ENCODE assay signal across 2 cellular contexts in the genomic region with DNA sequence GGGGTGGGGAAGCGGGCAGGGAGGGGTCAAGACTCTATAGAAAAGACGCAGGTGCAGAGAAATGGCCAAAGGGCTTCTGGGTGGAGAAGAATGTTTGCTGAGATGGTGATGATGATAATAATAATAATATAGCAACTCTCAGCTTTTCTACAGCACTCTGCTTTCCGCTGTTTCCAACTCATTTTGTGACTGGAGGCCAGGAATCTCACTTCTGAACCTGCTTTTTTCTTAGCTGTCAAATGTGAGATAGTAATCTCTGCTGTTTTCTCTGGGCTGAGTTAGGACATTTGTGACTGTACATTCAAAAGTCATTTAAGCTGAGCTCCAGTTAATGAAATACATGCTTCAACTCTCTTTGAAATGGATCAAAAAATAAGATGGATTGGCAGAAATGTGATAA.
TF ChIP-seq lines count a peak whose summit lies in the region.

No MANE protein-coding gene starts in this region.

TF ChIP-seq in A549, 52 proteins besides CTCF, POLR2A, EP300 and RAD21:
- TF ChIP-seq RNF2 (IDR thresholded peaks at IDR 0.05; ENCODE audit: borderline replicate concordance, low read depth), result no peak
- no peak for TF ChIP-seq BHLHE40 (IDR thresholded peaks at IDR 0.05; ENCODE audit: low read depth, low read length)
- no peak for TF ChIP-seq CEBPB (IDR thresholded peaks at IDR 0.05)
- no peak for TF ChIP-seq EHF (CRISPR knock-in tag; IDR thresholded peaks at IDR 0.05)
- TF ChIP-seq POLR2AphosphoS2 (conservative IDR thresholded peaks at IDR 0.05; ENCODE audit: low read length), result no peak
- TF ChIP-seq EHMT2 (IDR thresholded peaks at IDR 0.05; ENCODE audit: low read depth), result no peak

TF ChIP-seq in HepG2, 621 proteins besides CTCF, POLR2A, EP300 and RAD21 (continues in another document):
- TF ChIP-seq, protein P1, sequence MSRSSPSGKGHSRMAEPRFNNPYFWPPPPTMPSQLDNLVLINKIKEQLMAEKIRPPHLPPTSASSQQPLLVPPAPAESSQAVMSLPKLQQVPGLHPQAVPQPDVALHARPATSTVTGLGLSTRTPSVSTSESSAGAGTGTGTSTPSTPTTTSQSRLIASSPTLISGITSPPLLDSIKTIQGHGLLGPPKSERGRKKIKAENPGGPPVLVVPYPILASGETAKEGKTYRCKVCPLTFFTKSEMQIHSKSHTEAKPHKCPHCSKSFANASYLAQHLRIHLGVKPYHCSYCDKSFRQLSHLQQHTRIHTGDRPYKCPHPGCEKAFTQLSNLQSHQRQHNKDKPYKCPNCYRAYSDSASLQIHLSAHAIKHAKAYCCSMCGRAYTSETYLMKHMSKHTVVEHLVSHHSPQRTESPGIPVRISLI (CRISPR knock-in tag; IDR thresholded peaks at IDR 0.05; ENCODE audit: borderline replicate concordance), result 0 out of 2 replicates have a peak, but pooled peaks have one; percentile 4
- TF ChIP-seq, protein P2, sequence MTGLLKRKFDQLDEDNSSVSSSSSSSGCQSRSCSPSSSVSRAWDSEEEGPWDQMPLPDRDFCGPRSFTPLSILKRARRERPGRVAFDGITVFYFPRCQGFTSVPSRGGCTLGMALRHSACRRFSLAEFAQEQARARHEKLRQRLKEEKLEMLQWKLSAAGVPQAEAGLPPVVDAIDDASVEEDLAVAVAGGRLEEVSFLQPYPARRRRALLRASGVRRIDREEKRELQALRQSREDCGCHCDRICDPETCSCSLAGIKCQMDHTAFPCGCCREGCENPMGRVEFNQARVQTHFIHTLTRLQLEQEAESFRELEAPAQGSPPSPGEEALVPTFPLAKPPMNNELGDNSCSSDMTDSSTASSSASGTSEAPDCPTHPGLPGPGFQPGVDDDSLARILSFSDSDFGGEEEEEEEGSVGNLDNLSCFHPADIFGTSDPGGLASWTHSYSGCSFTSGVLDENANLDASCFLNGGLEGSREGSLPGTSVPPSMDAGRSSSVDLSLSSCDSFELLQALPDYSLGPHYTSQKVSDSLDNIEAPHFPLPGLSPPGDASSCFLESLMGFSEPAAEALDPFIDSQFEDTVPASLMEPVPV (CRISPR knock-in tag; IDR thresholded peaks at IDR 0.05), result no peak
- no peak for TF ChIP-seq MXD4 (CRISPR knock-in tag; IDR thresholded peaks at IDR 0.05)
- no peak for TF ChIP-seq PHB2 (IDR thresholded peaks at IDR 0.05; ENCODE audit: partially characterized antibody)
- no peak for TF ChIP-seq ZNF614 (CRISPR knock-in tag; IDR thresholded peaks at IDR 0.05; ENCODE audit: borderline replicate concordance)
- TF ChIP-seq, protein P3, sequence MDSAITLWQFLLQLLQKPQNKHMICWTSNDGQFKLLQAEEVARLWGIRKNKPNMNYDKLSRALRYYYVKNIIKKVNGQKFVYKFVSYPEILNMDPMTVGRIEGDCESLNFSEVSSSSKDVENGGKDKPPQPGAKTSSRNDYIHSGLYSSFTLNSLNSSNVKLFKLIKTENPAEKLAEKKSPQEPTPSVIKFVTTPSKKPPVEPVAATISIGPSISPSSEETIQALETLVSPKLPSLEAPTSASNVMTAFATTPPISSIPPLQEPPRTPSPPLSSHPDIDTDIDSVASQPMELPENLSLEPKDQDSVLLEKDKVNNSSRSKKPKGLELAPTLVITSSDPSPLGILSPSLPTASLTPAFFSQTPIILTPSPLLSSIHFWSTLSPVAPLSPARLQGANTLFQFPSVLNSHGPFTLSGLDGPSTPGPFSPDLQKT (CRISPR knock-in tag; IDR thresholded peaks at IDR 0.05; ENCODE audit: borderline replicate concordance), result no peak
- no peak for TF ChIP-seq MLLT10 (CRISPR knock-in tag; IDR thresholded peaks at IDR 0.05)
- TF ChIP-seq SCMH1 (CRISPR knock-in tag; IDR thresholded peaks at IDR 0.05; ENCODE audit: borderline replicate concordance), result no peak
- TF ChIP-seq PAWR (CRISPR knock-in tag; IDR thresholded peaks at IDR 0.05; ENCODE audit: borderline replicate concordance), result no peak
- TF ChIP-seq, protein P4, sequence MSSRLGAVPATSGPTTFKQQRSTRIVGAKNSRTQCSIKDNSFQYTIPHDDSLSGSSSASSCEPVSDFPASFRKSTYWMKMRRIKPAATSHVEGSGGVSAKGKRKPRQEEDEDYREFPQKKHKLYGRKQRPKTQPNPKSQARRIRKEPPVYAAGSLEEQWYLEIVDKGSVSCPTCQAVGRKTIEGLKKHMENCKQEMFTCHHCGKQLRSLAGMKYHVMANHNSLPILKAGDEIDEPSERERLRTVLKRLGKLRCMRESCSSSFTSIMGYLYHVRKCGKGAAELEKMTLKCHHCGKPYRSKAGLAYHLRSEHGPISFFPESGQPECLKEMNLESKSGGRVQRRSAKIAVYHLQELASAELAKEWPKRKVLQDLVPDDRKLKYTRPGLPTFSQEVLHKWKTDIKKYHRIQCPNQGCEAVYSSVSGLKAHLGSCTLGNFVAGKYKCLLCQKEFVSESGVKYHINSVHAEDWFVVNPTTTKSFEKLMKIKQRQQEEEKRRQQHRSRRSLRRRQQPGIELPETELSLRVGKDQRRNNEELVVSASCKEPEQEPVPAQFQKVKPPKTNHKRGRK (CRISPR knock-in tag; IDR thresholded peaks at IDR 0.05), result no peak
- no peak for TF ChIP-seq TAF15 (IDR thresholded peaks at IDR 0.05; ENCODE audit: low read depth, low read length, poor library complexity, severe bottlenecking)
- TF ChIP-seq, protein P5, sequence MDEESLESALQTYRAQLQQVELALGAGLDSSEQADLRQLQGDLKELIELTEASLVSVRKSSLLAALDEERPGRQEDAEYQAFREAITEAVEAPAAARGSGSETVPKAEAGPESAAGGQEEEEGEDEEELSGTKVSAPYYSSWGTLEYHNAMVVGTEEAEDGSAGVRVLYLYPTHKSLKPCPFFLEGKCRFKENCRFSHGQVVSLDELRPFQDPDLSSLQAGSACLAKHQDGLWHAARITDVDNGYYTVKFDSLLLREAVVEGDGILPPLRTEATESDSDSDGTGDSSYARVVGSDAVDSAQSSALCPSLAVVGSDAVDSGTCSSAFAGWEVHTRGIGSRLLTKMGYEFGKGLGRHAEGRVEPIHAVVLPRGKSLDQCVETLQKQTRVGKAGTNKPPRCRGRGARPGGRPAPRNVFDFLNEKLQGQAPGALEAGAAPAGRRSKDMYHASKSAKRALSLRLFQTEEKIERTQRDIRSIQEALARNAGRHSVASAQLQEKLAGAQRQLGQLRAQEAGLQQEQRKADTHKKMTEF (CRISPR knock-in tag; IDR thresholded peaks at IDR 0.05), result no peak
- no peak for TF ChIP-seq AGO1 (IDR thresholded peaks at IDR 0.05; ENCODE audit: low read depth, low read length, poor library complexity, severe bottlenecking)
- TF ChIP-seq, protein P6, sequence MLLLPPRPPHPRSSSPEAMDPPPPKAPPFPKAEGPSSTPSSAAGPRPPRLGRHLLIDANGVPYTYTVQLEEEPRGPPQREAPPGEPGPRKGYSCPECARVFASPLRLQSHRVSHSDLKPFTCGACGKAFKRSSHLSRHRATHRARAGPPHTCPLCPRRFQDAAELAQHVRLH (CRISPR knock-in tag; IDR thresholded peaks at IDR 0.05; ENCODE audit: borderline replicate concordance, low read depth), result no peak
- TF ChIP-seq JUND (CRISPR knock-in tag; IDR thresholded peaks at IDR 0.05), result no peak
- TF ChIP-seq, protein P7, sequence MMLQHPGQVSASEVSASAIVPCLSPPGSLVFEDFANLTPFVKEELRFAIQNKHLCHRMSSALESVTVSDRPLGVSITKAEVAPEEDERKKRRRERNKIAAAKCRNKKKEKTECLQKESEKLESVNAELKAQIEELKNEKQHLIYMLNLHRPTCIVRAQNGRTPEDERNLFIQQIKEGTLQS (CRISPR knock-in tag; IDR thresholded peaks at IDR 0.05), result no peak
- TF ChIP-seq ZNF772 (CRISPR knock-in tag; IDR thresholded peaks at IDR 0.05), result no peak
- TF ChIP-seq, protein P8, sequence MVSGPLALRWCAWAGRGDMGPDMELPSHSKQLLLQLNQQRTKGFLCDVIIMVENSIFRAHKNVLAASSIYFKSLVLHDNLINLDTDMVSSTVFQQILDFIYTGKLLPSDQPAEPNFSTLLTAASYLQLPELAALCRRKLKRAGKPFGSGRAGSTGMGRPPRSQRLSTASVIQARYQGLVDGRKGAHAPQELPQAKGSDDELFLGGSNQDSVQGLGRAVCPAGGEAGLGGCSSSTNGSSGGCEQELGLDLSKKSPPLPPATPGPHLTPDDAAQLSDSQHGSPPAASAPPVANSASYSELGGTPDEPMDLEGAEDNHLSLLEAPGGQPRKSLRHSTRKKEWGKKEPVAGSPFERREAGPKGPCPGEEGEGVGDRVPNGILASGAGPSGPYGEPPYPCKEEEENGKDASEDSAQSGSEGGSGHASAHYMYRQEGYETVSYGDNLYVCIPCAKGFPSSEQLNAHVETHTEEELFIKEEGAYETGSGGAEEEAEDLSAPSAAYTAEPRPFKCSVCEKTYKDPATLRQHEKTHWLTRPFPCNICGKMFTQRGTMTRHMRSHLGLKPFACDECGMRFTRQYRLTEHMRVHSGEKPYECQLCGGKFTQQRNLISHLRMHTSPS (CRISPR knock-in tag; IDR thresholded peaks at IDR 0.05; ENCODE audit: low read depth), result no peak
- no peak for TF ChIP-seq ZFP82 (CRISPR knock-in tag; IDR thresholded peaks at IDR 0.05; ENCODE audit: borderline replicate concordance)
- no peak for TF ChIP-seq ZNF543 (CRISPR knock-in tag; IDR thresholded peaks at IDR 0.05)
- TF ChIP-seq, protein P9, sequence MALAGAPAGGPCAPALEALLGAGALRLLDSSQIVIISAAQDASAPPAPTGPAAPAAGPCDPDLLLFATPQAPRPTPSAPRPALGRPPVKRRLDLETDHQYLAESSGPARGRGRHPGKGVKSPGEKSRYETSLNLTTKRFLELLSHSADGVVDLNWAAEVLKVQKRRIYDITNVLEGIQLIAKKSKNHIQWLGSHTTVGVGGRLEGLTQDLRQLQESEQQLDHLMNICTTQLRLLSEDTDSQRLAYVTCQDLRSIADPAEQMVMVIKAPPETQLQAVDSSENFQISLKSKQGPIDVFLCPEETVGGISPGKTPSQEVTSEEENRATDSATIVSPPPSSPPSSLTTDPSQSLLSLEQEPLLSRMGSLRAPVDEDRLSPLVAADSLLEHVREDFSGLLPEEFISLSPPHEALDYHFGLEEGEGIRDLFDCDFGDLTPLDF (CRISPR knock-in tag; IDR thresholded peaks at IDR 0.05), result no peak
- TF ChIP-seq ARNT2 (CRISPR knock-in tag; IDR thresholded peaks at IDR 0.05; ENCODE audit: low read depth), result 0 out of 2 replicates have a peak, but pooled peaks have one; percentile 34
- TF ChIP-seq GTF3A (CRISPR knock-in tag; conservative IDR thresholded peaks at IDR 0.05), result no peak
- no peak for TF ChIP-seq ZMYM4 (CRISPR knock-in tag; IDR thresholded peaks at IDR 0.05)
- TF ChIP-seq ZNF619 (CRISPR knock-in tag; IDR thresholded peaks at IDR 0.05), result no peak
- no peak for TF ChIP-seq HIVEP1 (CRISPR knock-in tag; IDR thresholded peaks at IDR 0.05)
- TF ChIP-seq, protein P10, sequence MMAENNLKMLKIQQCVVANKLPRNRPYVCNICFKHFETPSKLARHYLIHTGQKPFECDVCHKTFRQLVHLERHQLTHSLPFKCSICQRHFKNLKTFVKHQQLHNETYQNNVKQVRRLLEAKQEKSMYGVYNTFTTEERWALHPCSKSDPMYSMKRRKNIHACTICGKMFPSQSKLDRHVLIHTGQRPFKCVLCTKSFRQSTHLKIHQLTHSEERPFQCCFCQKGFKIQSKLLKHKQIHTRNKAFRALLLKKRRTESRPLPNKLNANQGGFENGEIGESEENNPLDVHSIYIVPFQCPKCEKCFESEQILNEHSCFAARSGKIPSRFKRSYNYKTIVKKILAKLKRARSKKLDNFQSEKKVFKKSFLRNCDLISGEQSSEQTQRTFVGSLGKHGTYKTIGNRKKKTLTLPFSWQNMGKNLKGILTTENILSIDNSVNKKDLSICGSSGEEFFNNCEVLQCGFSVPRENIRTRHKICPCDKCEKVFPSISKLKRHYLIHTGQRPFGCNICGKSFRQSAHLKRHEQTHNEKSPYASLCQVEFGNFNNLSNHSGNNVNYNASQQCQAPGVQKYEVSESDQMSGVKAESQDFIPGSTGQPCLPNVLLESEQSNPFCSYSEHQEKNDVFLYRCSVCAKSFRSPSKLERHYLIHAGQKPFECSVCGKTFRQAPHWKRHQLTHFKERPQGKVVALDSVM (CRISPR knock-in tag; IDR thresholded peaks at IDR 0.05), result 0 out of 2 replicates have a peak, but pooled peaks have one; percentile 8
- TF ChIP-seq ATRX (CRISPR knock-in tag; IDR thresholded peaks at IDR 0.05; ENCODE audit: borderline replicate concordance), result no peak
- TF ChIP-seq SETDB1 (CRISPR knock-in tag; IDR thresholded peaks at IDR 0.05; ENCODE audit: borderline replicate concordance), result no peak
- no peak for TF ChIP-seq HOXA3 (CRISPR knock-in tag; IDR thresholded peaks at IDR 0.05)
- TF ChIP-seq ZFP36 (IDR thresholded peaks at IDR 0.05; ENCODE audit: borderline replicate concordance, low read depth, low read length, partially characterized antibody), result no peak
- no peak for TF ChIP-seq ZNF253 (CRISPR knock-in tag; IDR thresholded peaks at IDR 0.05; ENCODE audit: borderline replicate concordance)
- TF ChIP-seq PAF1 (CRISPR knock-in tag; IDR thresholded peaks at IDR 0.05), result no peak
- TF ChIP-seq, protein P11, sequence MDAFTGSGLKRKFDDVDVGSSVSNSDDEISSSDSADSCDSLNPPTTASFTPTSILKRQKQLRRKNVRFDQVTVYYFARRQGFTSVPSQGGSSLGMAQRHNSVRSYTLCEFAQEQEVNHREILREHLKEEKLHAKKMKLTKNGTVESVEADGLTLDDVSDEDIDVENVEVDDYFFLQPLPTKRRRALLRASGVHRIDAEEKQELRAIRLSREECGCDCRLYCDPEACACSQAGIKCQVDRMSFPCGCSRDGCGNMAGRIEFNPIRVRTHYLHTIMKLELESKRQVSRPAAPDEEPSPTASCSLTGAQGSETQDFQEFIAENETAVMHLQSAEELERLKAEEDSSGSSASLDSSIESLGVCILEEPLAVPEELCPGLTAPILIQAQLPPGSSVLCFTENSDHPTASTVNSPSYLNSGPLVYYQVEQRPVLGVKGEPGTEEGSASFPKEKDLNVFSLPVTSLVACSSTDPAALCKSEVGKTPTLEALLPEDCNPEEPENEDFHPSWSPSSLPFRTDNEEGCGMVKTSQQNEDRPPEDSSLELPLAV (CRISPR knock-in tag; conservative IDR thresholded peaks at IDR 0.05; ENCODE audit: low read depth), result no peak
- 0 out of 2 replicates have a peak, but pooled peaks have one; percentile 1 for TF ChIP-seq KDM3A (CRISPR knock-in tag; IDR thresholded peaks at IDR 0.05; ENCODE audit: low read depth)
- no peak for TF ChIP-seq ARHGAP35 (CRISPR knock-in tag; IDR thresholded peaks at IDR 0.05; ENCODE audit: borderline replicate concordance)
- no peak for TF ChIP-seq ZNF12 (CRISPR knock-in tag; IDR thresholded peaks at IDR 0.05)
- no peak for TF ChIP-seq TP53 (CRISPR knock-in tag; conservative IDR thresholded peaks at IDR 0.05)
- TF ChIP-seq, protein P12, sequence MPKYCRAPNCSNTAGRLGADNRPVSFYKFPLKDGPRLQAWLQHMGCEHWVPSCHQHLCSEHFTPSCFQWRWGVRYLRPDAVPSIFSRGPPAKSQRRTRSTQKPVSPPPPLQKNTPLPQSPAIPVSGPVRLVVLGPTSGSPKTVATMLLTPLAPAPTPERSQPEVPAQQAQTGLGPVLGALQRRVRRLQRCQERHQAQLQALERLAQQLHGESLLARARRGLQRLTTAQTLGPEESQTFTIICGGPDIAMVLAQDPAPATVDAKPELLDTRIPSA (CRISPR knock-in tag; IDR thresholded peaks at IDR 0.05; ENCODE audit: borderline replicate concordance), result no peak
- TF ChIP-seq, protein P13, sequence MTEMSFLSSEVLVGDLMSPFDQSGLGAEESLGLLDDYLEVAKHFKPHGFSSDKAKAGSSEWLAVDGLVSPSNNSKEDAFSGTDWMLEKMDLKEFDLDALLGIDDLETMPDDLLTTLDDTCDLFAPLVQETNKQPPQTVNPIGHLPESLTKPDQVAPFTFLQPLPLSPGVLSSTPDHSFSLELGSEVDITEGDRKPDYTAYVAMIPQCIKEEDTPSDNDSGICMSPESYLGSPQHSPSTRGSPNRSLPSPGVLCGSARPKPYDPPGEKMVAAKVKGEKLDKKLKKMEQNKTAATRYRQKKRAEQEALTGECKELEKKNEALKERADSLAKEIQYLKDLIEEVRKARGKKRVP (CRISPR knock-in tag; IDR thresholded peaks at IDR 0.05), result no peak
- TF ChIP-seq CREM (IDR thresholded peaks at IDR 0.05), result no peak
- TF ChIP-seq CREM (CRISPR knock-in tag; IDR thresholded peaks at IDR 0.05), result no peak
- TF ChIP-seq ZNF747 (CRISPR knock-in tag; IDR thresholded peaks at IDR 0.05; ENCODE audit: borderline replicate concordance), result no peak
- no peak for TF ChIP-seq ZNF746 (CRISPR knock-in tag; IDR thresholded peaks at IDR 0.05)
